In genomic region chr4:92277057-92277881, GRCh38 we compare ENCODE assay signal across 19 cellular contexts. TPM values are rescaled to one million over a fixed set of nuclear protein-coding genes. Genes with fewer than 3 reads are reported as not detected.
"Had no signal": no experiment of that assay in that cellular context is flagged by ENCODE, and none has a peak within 500 bp of the region (broad histone marks: within the 10 kb centered on the region; RNA-seq: fewer than 3 reads in every experiment).

No MANE protein-coding gene starts in this region.

RNA-seq across cellular contexts. Expression of gene GRID2, which starts 26.5 kb away (rescaled TPM):
- total RNA-seq: activated CD4-positive, alpha-beta memory T cell treated with anti-CD3 and anti-CD28 coated beads for 36 hours; activated CD4-positive, alpha-beta T cell treated with anti-CD3 and anti-CD28 coated beads for 36 hours; activated CD4-positive, alpha-beta T cell treated with anti-CD3 and anti-CD28 coated beads, Interleukin-2, amount 10 ng/mL, durations not matched to agents 24 days and 14 days; activated CD8-positive, alpha-beta memory T cell treated with anti-CD3 and anti-CD28 coated beads for 36 hours; activated CD8-positive, alpha-beta memory T cell treated with anti-CD3 and anti-CD28 coated beads, Interleukin-2, amount 10 ng/mL, durations not matched to agents 7 days and 5 days; activated CD8-positive, alpha-beta T cell treated with anti-CD3 and anti-CD28 coated beads, Interleukin-2, amount 10 ng/mL, durations not matched to agents 7 days and 5 days; activated naive CD4-positive, alpha-beta T cell treated with anti-CD3 and anti-CD28 coated beads for 36 hours; activated naive CD8-positive, alpha-beta T cell treated with anti-CD3 and anti-CD28 coated beads for 36 hours; activated T-helper 1 cell treated with anti-CD3 and anti-CD28 coated beads, Interleukin-12 subunit alpha, Interleukin-12 subunit beta, Interleukin-2, Interleukin-4 antibody, amounts not matched to agents 30 ng/mL and 10 ng/mL and 1 ng/mL, durations not matched to agents 14 hours and 24 hours and 36 hours; activated T-helper 2 cell treated with anti-CD3 and anti-CD28 coated beads, Interferon-gamma antibody, Interleukin-2, Interleukin-4, amounts not matched to agents 10 μg/mL and 5 μg/mL and 100 μg/mL, durations not matched to agents 14 hours and 24 hours and 36 hours; body of pancreas; chondrocyte; dermis blood vessel endothelial cell; endothelial cell of umbilical vein; esophagus squamous epithelium; fibroblast of villous mesenchyme; glomerular endothelial cell; T-helper 17 cell had no signal
- polyA plus RNA-seq: aorta, endothelial cell of umbilical vein had no signal
